ENCODE assay signal across 23 cellular contexts in the genomic region with DNA sequence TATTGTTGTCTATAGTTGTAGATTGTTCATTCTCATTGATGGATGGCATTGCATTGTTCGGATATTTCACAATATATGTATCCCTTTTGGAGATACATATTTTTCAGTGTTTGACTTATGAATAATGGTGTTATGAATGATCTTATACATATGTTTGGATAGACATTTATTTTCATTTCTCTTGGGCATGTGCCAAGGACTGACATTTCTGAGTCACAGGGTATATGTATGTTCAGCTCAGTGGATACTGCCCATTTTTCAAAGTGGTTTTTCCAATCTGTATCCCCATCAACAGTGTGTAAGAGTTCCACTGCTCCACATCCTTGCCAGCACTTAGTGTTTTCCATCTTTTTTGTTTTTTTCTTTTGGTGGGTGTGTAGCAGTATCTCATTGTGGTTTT. TPM values are rescaled to one million over a fixed set of nuclear protein-coding genes. Genes with fewer than 3 reads are reported as not detected.
DNase-seq lines count a peak whose midpoint lies in the region; ATAC-seq and TF ChIP-seq lines count a peak whose summit lies in the region.
"Had no signal": no experiment of that assay in that cellular context is flagged by ENCODE, and none has a peak within 500 bp of the region (broad histone marks: within the 10 kb centered on the region; RNA-seq: fewer than 3 reads in every experiment).

No MANE protein-coding gene starts in this region.

- H3K27ac ChIP-seq in trophoblast cell (ENCODE audit: low read depth, low read length) (no peak overlapping the region), ascending aorta (no peak overlapping the region), testis (no peak overlapping the region)
- H3K27ac ChIP-seq: BLaER1 treated with 17β-estradiol and CSF1 and Interleukin-3, amounts not matched to agents 10 nM and 100 nM had no signal

- no peaks in the 10 kb centered on the region for H3K36me3 ChIP-seq in trophoblast cell (ENCODE audit: control insufficient read depth in 1 of 2, insufficient read depth in 2 of 2, low read length in 2 of 2)
- H3K36me3 ChIP-seq in ascending aorta: no peaks in the 10 kb centered on the region
- H3K36me3 ChIP-seq in testis (ENCODE audit: low read depth, missing control alignments): no peaks in the 10 kb centered on the region
- H3K36me3 ChIP-seq: BLaER1 treated with 17β-estradiol and CSF1 and Interleukin-3, amounts not matched to agents 10 nM and 100 nM; HAP-1 had no signal

- no peak overlapping the region for H3K4me2 ChIP-seq in trophoblast cell (ENCODE audit: low read length)
- H3K4me2 ChIP-seq: BLaER1 treated with 17β-estradiol and CSF1 and Interleukin-3, amounts not matched to agents 10 nM and 100 nM had no signal

- no peak for TF ChIP-seq POLR2A in testis (IDR thresholded peaks at IDR 0.05)

- H3K27me3 ChIP-seq in trophoblast cell (ENCODE audit: insufficient read depth, low read length) (no peaks in the 10 kb centered on the region), ascending aorta (no peaks in the 10 kb centered on the region), testis (no peaks in the 10 kb centered on the region)
- H3K27me3 ChIP-seq: BLaER1 treated with 17β-estradiol and CSF1 and Interleukin-3, amounts not matched to agents 10 nM and 100 nM had no signal

- no peaks in the 10 kb centered on the region for H3K79me1 ChIP-seq in trophoblast cell (ENCODE audit: low read length)

- ATAC-seq in GM19397 (IDR thresholded peaks at IDR 0.05; ENCODE audit: unreplicated experiment): no peak
- ATAC-seq: CD8-positive, alpha-beta T cell had no signal

- H3K4ac ChIP-seq in trophoblast cell (ENCODE audit: low read depth, low read length): no peak overlapping the region

- H3K9me3 ChIP-seq in trophoblast cell (ENCODE audit: insufficient read depth, low read depth, low read length) (no peaks in the 10 kb centered on the region), ascending aorta (no peaks in the 10 kb centered on the region), testis (no peaks in the 10 kb centered on the region)
- H3K9me3 ChIP-seq: BLaER1 treated with 17β-estradiol and CSF1 and Interleukin-3, amounts not matched to agents 10 nM and 100 nM; HAP-1 had no signal

- no peak overlapping the region for H4K91ac ChIP-seq in trophoblast cell (ENCODE audit: low read depth, low read length)

- H3K9ac ChIP-seq in trophoblast cell (ENCODE audit: low read length): no peak overlapping the region
- H3K9ac ChIP-seq: BLaER1 treated with 17β-estradiol and CSF1 and Interleukin-3, amounts not matched to agents 10 nM and 100 nM had no signal

- no peak overlapping the region for H3K4me3 ChIP-seq in choroid plexus epithelial cell (ENCODE audit: low read depth, low read length)
- no peak overlapping the region for H3K4me3 ChIP-seq in foreskin fibroblast (ENCODE audit: low read depth in 1 of 2, low read length in 2 of 2)
- H3K4me3 ChIP-seq in trophoblast cell (ENCODE audit: low read depth, low read length): no peak overlapping the region
- no peak overlapping the region for H3K4me3 ChIP-seq in ascending aorta
- H3K4me3 ChIP-seq in testis: no peak overlapping the region
- H3K4me3 ChIP-seq: BLaER1 treated with 17β-estradiol and CSF1 and Interleukin-3, amounts not matched to agents 10 nM and 100 nM; HAP-1 had no signal

- H3K14ac ChIP-seq in trophoblast cell (ENCODE audit: low read length): no peak overlapping the region

- no peak overlapping the region for H2BK12ac ChIP-seq in trophoblast cell (ENCODE audit: low read length)

- no peak overlapping the region for H4K8ac ChIP-seq in trophoblast cell (ENCODE audit: low read depth, low read length)

- H2AK5ac ChIP-seq in trophoblast cell (ENCODE audit: low read length): no peak overlapping the region

- DNase-seq in EL (peak; percentile 6), HS-5 (ENCODE audit: low read depth) (peak; percentile 20), choroid plexus epithelial cell (ENCODE audit: low read depth) (peak; percentile 8), foreskin fibroblast (peak; percentile 5 to 38), trophoblast cell (no peak), ascending aorta (ENCODE audit: low spot score in 2 of 2) (no peak), testis (no peak)
- DNase-seq: Calu3; CD8-positive, alpha-beta T cell; DMS79; NCI-H1092 treated with DMSO at 0.1 percent for 48 hours; NCI-H146; NCI-H2081; NCI-H2171 treated with DMSO at 0.1 percent for 48 hours; NCI-H446 treated with DMSO at 0.1 percent for 48 hours; NK-92 treated with Interleukin-12 subunit alpha and Interleukin-12 subunit beta, amount 100 ng/mL, for 24 hours; OCI-M1; SHP77 treated with DMSO at 0.1 percent for 48 hours had no signal

- no peak overlapping the region for H2AFZ ChIP-seq in trophoblast cell (ENCODE audit: insufficient read depth, low read length, poor library complexity)

- intact Hi-C loops in ascending aorta (cut with DNase I): no loop called here
- intact Hi-C loops in testis (cut with DNase I; ENCODE audit: low total_unique reads): no loop called here

- H3K4me1 ChIP-seq in trophoblast cell (ENCODE audit: control insufficient read depth in 1 of 2, insufficient read depth in 2 of 2, low read length in 2 of 2) (no peaks in the 10 kb centered on the region), ascending aorta (no peaks in the 10 kb centered on the region), testis (no peaks in the 10 kb centered on the region)
- H3K4me1 ChIP-seq: BLaER1 treated with 17β-estradiol and CSF1 and Interleukin-3, amounts not matched to agents 10 nM and 100 nM; HAP-1 had no signal

- WGBS in trophoblast cell (ENCODE audit: extremely low coverage, insufficient coverage, insufficient read length): no CpG with 5 or more reads among the region's 1 CpG
- WGBS in testis, 2 donors: 100% methylated on average over 1 of the region's 1 CpG

- H2BK5ac ChIP-seq in trophoblast cell (ENCODE audit: low read depth, low read length, poor library complexity): no peak overlapping the region

- TF ChIP-seq CTCF in choroid plexus epithelial cell (conservative IDR thresholded peaks at IDR 0.05; ENCODE audit: low read depth, low read length) (no peak), foreskin fibroblast (IDR thresholded peaks at IDR 0.05; ENCODE audit: low read depth, low read length) (no peak), ascending aorta (IDR thresholded peaks at IDR 0.05) (no peak), testis (IDR thresholded peaks at IDR 0.05) (no peak)

- no peak overlapping the region for H4K12ac ChIP-seq in trophoblast cell (ENCODE audit: low read depth, low read length)

- H2BK120ac ChIP-seq in trophoblast cell (ENCODE audit: insufficient read depth, low read length, poor library complexity): no peak overlapping the region

- H3K79me2 ChIP-seq in trophoblast cell (ENCODE audit: control insufficient read depth, insufficient read depth, low read length, poor library complexity): no peaks in the 10 kb centered on the region

- no peak overlapping the region for H3K23ac ChIP-seq in trophoblast cell (ENCODE audit: low read length)

- no peak overlapping the region for H3K18ac ChIP-seq in trophoblast cell (ENCODE audit: low read length)

RNA-seq across cellular contexts. Expression of a gene that starts 45.0 kb away (rescaled TPM):
- polyA plus RNA-seq in trophoblast cell (2013): 0.10 and 0.11 TPM in 2 replicates
- total RNA-seq in ascending aorta: not detected
- total RNA-seq in testis: 1 to 10 TPM; 3.8 to 4.3 TPM
- polyA plus RNA-seq in testis (ENCODE audit: insufficient read depth, low read depth, low replicate concordance): not detected
- total RNA-seq: LHCN-M2, RPMI7951 had no signal

Comparison
In these comparisons a context has a peak if more than half of its experiments do, and no peak if none do; other contexts are left out.
1. DNase-seq: peak in EL (single experiment), HS-5 (single experiment), choroid plexus epithelial cell (single experiment) and foreskin fibroblast (2 of 2); none in trophoblast cell (0 of 2), ascending aorta (0 of 2) and testis (single experiment).